In the genomic region with DNA sequence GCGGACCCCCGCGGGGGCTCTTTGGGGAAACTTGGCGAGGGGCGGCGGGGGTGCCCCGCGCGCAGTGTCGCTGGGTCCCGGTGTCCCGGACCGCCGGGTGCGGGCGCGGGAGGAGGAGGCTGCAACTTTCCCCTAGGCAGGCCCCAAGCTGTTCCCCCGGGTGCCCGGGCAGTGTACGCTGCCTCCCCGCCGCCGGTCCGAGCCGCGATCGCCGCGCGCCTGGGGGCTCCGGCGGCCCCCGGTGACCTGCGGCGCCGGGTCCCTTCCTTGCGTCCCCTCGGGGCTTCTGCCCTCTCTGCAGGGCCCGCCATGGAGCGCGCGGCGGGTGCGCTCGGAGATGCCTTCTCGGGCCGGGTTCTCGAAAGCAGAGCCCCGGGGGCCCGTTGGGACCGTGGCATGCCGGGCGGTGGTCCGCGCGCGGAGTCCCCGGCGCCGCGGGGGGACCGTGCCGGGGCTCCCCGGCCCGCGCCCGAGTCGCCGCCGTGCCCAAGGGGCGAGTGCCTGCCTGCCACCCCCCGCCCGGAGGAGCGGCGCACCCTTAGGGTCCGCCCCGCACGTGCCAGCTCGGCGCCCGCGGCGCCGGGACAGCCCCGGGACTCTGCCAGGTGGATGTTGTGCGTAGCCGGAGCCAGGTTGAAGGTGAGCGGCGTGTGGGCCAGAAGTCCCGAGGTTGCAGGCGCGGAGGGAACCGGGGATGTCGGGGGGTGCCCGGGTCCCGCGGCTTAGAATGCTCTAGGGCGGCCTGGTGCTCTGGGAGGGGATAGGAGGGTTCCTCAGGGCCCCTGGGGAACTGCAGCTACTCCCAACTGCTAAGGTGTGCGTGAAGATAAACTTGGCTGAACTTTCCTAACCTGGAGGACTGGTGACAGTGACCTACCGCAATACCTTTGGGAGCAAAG, we compare ENCODE assay signal across 1 cellular context.
TF ChIP-seq lines count a peak whose summit lies in the region.

A gene with protein sequence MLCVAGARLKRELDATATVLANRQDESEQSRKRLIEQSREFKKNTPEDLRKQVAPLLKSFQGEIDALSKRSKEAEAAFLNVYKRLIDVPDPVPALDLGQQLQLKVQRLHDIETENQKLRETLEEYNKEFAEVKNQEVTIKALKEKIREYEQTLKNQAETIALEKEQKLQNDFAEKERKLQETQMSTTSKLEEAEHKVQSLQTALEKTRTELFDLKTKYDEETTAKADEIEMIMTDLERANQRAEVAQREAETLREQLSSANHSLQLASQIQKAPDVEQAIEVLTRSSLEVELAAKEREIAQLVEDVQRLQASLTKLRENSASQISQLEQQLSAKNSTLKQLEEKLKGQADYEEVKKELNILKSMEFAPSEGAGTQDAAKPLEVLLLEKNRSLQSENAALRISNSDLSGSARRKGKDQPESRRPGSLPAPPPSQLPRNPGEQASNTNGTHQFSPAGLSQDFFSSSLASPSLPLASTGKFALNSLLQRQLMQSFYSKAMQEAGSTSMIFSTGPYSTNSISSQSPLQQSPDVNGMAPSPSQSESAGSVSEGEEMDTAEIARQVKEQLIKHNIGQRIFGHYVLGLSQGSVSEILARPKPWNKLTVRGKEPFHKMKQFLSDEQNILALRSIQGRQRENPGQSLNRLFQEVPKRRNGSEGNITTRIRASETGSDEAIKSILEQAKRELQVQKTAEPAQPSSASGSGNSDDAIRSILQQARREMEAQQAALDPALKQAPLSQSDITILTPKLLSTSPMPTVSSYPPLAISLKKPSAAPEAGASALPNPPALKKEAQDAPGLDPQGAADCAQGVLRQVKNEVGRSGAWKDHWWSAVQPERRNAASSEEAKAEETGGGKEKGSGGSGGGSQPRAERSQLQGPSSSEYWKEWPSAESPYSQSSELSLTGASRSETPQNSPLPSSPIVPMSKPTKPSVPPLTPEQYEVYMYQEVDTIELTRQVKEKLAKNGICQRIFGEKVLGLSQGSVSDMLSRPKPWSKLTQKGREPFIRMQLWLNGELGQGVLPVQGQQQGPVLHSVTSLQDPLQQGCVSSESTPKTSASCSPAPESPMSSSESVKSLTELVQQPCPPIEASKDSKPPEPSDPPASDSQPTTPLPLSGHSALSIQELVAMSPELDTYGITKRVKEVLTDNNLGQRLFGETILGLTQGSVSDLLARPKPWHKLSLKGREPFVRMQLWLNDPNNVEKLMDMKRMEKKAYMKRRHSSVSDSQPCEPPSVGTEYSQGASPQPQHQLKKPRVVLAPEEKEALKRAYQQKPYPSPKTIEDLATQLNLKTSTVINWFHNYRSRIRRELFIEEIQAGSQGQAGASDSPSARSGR (N-terminal part only) (plus strand): TSS at position 596 of the 899 bp plus-strand sequence. CDS start 14 bp downstream, at position 610.

TF ChIP-seq in K562, 482 proteins besides CTCF, POLR2A, EP300 and RAD21 (continued from another document and continues in another):
- TF ChIP-seq, protein P1, sequence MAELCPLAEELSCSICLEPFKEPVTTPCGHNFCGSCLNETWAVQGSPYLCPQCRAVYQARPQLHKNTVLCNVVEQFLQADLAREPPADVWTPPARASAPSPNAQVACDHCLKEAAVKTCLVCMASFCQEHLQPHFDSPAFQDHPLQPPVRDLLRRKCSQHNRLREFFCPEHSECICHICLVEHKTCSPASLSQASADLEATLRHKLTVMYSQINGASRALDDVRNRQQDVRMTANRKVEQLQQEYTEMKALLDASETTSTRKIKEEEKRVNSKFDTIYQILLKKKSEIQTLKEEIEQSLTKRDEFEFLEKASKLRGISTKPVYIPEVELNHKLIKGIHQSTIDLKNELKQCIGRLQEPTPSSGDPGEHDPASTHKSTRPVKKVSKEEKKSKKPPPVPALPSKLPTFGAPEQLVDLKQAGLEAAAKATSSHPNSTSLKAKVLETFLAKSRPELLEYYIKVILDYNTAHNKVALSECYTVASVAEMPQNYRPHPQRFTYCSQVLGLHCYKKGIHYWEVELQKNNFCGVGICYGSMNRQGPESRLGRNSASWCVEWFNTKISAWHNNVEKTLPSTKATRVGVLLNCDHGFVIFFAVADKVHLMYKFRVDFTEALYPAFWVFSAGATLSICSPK (IDR thresholded peaks at IDR 0.05; ENCODE audit: borderline replicate concordance), result no peak
- TF ChIP-seq LCOR (CRISPR knock-in tag; IDR thresholded peaks at IDR 0.05) (no peak), PRPF4 (IDR thresholded peaks at IDR 0.05; ENCODE audit: insufficient read depth, low read depth, low read length, poor library complexity, severe bottlenecking) (no peak), L3MBTL2 (IDR thresholded peaks at IDR 0.05) (peak; percentile 28; the same call in 1 of the 2 replicates), CBFA2T2 (conservative IDR thresholded peaks at IDR 0.05) (no peak), MCM3 (IDR thresholded peaks at IDR 0.05) (no peak), PML (IDR thresholded peaks at IDR 0.05; ENCODE audit: low read length) (no peak), ZZZ3 (IDR thresholded peaks at IDR 0.05) (no peak), ZNF146 (CRISPR knock-in tag; IDR thresholded peaks at IDR 0.05; ENCODE audit: unreplicated experiment) (no peak), ZKSCAN3 (CRISPR knock-in tag; IDR thresholded peaks at IDR 0.05) (no peak), FOXA3 (CRISPR knock-in tag; conservative IDR thresholded peaks at IDR 0.05 in 1 of 2, IDR thresholded peaks at IDR 0.05 in 1 of 2) (no peak), RBM25 (IDR thresholded peaks at IDR 0.05; ENCODE audit: low read depth, low read length, severe bottlenecking) (no peak), CBFB (CRISPR knock-in tag; IDR thresholded peaks at IDR 0.05) (no peak), DMBX1 (CRISPR knock-in tag; IDR thresholded peaks at IDR 0.05; ENCODE audit: borderline replicate concordance) (no peak), TOE1 (IDR thresholded peaks at IDR 0.05; ENCODE audit: borderline replicate concordance) (no peak), TOE1 (CRISPR knock-in tag; IDR thresholded peaks at IDR 0.05; ENCODE audit: borderline replicate concordance, low read depth) (no peak), SPI1 (IDR thresholded peaks at IDR 0.05; ENCODE audit: borderline replicate concordance, low read depth, low read length) (peak; percentile 32; the same call in 1 of the 2 replicates), SRSF9 (IDR thresholded peaks at IDR 0.05; ENCODE audit: borderline replicate concordance, low read depth, low read length) (no peak), NFATC3 (IDR thresholded peaks at IDR 0.05) (no peak), KLF1 (tag; IDR thresholded peaks at IDR 0.05) (no peak), MAFK (IDR thresholded peaks at IDR 0.05; ENCODE audit: low read length) (no peak), ZNF239 (CRISPR knock-in tag; IDR thresholded peaks at IDR 0.05) (no peak), NFE2 (IDR thresholded peaks at IDR 0.05; ENCODE audit: low read depth) (no peak), EGR1 (conservative IDR thresholded peaks at IDR 0.05) (no peak), HDAC6 (IDR thresholded peaks at IDR 0.05; ENCODE audit: low read depth, low read length) (no peak), ZNF76 (CRISPR knock-in tag; IDR thresholded peaks at IDR 0.05; ENCODE audit: borderline replicate concordance) (no peak), SLC30A9 (CRISPR knock-in tag; IDR thresholded peaks at IDR 0.05) (no peak), GATAD2B (IDR thresholded peaks at IDR 0.05; ENCODE audit: borderline replicate concordance) (peak; percentile 48; the same call in 1 of the 2 replicates), U2AF2 (optimal IDR thresholded peaks at IDR 0.05; ENCODE audit: low read depth, low read length) (no peak), TAF1 (IDR thresholded peaks at IDR 0.05; ENCODE audit: control insufficient read depth, extremely low read depth, insufficient read depth, low read length, severe bottlenecking) (peak; percentile 11), ZNF830 (CRISPR knock-in tag; IDR thresholded peaks at IDR 0.05) (no peak), HMG20A (CRISPR knock-in tag; conservative IDR thresholded peaks at IDR 0.05) (no peak), XRCC5 (IDR thresholded peaks at IDR 0.05; ENCODE audit: low read depth, low read length) (no peak), MAZ (CRISPR knock-in tag; conservative IDR thresholded peaks at IDR 0.05 in 1 of 2, IDR thresholded peaks at IDR 0.05 in 1 of 2) (peak in 1 of 2 experiments; percentile 54), NR3C1 (CRISPR knock-in tag; IDR thresholded peaks at IDR 0.05) (no peak), RNF2 (IDR thresholded peaks at IDR 0.05) (no peak)
- TF ChIP-seq, protein P2, sequence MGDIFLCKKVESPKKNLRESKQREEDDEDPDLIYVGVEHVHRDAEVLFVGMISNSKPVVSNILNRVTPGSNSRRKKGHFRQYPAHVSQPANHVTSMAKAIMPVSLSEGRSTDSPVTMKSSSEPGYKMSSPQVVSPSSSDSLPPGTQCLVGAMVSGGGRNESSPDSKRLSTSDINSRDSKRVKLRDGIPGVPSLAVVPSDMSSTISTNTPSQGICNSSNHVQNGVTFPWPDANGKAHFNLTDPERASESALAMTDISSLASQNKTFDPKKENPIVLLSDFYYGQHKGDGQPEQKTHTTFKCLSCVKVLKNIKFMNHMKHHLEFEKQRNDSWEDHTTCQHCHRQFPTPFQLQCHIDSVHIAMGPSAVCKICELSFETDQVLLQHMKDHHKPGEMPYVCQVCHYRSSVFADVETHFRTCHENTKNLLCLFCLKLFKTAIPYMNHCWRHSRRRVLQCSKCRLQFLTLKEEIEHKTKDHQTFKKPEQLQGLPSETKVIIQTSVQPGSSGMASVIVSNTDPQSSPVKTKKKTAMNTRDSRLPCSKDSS (IDR thresholded peaks at IDR 0.05; ENCODE audit: low read depth, partially characterized antibody), result no peak
- TF ChIP-seq, protein P3, sequence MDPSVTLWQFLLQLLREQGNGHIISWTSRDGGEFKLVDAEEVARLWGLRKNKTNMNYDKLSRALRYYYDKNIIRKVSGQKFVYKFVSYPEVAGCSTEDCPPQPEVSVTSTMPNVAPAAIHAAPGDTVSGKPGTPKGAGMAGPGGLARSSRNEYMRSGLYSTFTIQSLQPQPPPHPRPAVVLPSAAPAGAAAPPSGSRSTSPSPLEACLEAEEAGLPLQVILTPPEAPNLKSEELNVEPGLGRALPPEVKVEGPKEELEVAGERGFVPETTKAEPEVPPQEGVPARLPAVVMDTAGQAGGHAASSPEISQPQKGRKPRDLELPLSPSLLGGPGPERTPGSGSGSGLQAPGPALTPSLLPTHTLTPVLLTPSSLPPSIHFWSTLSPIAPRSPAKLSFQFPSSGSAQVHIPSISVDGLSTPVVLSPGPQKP (CRISPR knock-in tag; IDR thresholded peaks at IDR 0.05), result no peak
- TF ChIP-seq, protein P4, sequence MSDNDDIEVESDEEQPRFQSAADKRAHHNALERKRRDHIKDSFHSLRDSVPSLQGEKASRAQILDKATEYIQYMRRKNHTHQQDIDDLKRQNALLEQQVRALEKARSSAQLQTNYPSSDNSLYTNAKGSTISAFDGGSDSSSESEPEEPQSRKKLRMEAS (CRISPR knock-in tag; IDR thresholded peaks at IDR 0.05), result no peak
- TF ChIP-seq, protein P5, sequence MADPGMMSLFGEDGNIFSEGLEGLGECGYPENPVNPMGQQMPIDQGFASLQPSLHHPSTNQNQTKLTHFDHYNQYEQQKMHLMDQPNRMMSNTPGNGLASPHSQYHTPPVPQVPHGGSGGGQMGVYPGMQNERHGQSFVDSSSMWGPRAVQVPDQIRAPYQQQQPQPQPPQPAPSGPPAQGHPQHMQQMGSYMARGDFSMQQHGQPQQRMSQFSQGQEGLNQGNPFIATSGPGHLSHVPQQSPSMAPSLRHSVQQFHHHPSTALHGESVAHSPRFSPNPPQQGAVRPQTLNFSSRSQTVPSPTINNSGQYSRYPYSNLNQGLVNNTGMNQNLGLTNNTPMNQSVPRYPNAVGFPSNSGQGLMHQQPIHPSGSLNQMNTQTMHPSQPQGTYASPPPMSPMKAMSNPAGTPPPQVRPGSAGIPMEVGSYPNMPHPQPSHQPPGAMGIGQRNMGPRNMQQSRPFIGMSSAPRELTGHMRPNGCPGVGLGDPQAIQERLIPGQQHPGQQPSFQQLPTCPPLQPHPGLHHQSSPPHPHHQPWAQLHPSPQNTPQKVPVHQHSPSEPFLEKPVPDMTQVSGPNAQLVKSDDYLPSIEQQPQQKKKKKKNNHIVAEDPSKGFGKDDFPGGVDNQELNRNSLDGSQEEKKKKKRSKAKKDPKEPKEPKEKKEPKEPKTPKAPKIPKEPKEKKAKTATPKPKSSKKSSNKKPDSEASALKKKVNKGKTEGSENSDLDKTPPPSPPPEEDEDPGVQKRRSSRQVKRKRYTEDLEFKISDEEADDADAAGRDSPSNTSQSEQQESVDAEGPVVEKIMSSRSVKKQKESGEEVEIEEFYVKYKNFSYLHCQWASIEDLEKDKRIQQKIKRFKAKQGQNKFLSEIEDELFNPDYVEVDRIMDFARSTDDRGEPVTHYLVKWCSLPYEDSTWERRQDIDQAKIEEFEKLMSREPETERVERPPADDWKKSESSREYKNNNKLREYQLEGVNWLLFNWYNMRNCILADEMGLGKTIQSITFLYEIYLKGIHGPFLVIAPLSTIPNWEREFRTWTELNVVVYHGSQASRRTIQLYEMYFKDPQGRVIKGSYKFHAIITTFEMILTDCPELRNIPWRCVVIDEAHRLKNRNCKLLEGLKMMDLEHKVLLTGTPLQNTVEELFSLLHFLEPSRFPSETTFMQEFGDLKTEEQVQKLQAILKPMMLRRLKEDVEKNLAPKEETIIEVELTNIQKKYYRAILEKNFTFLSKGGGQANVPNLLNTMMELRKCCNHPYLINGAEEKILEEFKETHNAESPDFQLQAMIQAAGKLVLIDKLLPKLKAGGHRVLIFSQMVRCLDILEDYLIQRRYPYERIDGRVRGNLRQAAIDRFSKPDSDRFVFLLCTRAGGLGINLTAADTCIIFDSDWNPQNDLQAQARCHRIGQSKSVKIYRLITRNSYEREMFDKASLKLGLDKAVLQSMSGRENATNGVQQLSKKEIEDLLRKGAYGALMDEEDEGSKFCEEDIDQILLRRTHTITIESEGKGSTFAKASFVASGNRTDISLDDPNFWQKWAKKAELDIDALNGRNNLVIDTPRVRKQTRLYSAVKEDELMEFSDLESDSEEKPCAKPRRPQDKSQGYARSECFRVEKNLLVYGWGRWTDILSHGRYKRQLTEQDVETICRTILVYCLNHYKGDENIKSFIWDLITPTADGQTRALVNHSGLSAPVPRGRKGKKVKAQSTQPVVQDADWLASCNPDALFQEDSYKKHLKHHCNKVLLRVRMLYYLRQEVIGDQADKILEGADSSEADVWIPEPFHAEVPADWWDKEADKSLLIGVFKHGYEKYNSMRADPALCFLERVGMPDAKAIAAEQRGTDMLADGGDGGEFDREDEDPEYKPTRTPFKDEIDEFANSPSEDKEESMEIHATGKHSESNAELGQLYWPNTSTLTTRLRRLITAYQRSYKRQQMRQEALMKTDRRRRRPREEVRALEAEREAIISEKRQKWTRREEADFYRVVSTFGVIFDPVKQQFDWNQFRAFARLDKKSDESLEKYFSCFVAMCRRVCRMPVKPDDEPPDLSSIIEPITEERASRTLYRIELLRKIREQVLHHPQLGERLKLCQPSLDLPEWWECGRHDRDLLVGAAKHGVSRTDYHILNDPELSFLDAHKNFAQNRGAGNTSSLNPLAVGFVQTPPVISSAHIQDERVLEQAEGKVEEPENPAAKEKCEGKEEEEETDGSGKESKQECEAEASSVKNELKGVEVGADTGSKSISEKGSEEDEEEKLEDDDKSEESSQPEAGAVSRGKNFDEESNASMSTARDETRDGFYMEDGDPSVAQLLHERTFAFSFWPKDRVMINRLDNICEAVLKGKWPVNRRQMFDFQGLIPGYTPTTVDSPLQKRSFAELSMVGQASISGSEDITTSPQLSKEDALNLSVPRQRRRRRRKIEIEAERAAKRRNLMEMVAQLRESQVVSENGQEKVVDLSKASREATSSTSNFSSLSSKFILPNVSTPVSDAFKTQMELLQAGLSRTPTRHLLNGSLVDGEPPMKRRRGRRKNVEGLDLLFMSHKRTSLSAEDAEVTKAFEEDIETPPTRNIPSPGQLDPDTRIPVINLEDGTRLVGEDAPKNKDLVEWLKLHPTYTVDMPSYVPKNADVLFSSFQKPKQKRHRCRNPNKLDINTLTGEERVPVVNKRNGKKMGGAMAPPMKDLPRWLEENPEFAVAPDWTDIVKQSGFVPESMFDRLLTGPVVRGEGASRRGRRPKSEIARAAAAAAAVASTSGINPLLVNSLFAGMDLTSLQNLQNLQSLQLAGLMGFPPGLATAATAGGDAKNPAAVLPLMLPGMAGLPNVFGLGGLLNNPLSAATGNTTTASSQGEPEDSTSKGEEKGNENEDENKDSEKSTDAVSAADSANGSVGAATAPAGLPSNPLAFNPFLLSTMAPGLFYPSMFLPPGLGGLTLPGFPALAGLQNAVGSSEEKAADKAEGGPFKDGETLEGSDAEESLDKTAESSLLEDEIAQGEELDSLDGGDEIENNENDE (IDR thresholded peaks at IDR 0.05; ENCODE audit: low read depth, low read length), result no peak
